In genomic region chr12:46770501-46771183, GRCh38 we compare ENCODE assay signal across 12 cellular contexts. TPM values are rescaled to one million over a fixed set of nuclear protein-coding genes. Genes with fewer than 3 reads are reported as not detected.
DNase-seq lines count a peak whose midpoint lies in the region; ATAC-seq, FAIRE-seq and TF ChIP-seq lines count a peak whose summit lies in the region.
"Had no signal": no experiment of that assay in that cellular context is flagged by ENCODE, and none has a peak within 500 bp of the region (broad histone marks: within the 10 kb centered on the region; RNA-seq: fewer than 3 reads in every experiment).

No MANE protein-coding gene starts in this region.

- no peak overlapping the region for H3K9ac ChIP-seq in H1 (replicated peaks in 1 of 4; ENCODE audit: extremely low read depth in 1 of 4, low read depth in 3 of 4, low read length in 3 of 4)
- no peak overlapping the region for H3K9ac ChIP-seq in mesendoderm (ENCODE audit: low read length)

- POLR2A ChIA-PET in H1 (lab: Charles Lee; ENCODE audit: partially characterized antibody): no interaction called here

- no peaks in the 10 kb centered on the region for H4K20me1 ChIP-seq in H1 (replicated peaks in 1 of 2; ENCODE audit: control insufficient read depth in 1 of 2, insufficient read depth in 2 of 2, low read length in 2 of 2)

- DNase-seq in LHCN-M2 (ENCODE audit: low read depth) (peak; percentile 92), H1 (ENCODE audit: low read depth in 1 of 2, low spot score in 2 of 2) (no peak), mesendoderm (peak; percentile 14), NCI-H1048 (lab: John Stamatoyannopoulos, UW) (no peak), NCI-H2227 (lab: John Stamatoyannopoulos, UW; ENCODE audit: unreplicated experiment) (no peak)
- no peak for DNase-seq in central memory CD4-positive, alpha-beta T cell
- DNase-seq: NCI-H526, nucleus accumbens had no signal

- CTCF ChIA-PET in H1 (lab: Charles Lee; ENCODE audit: partially characterized antibody): interaction anchor here (0.6 to 3.2 kb wide), 4 partner anchors 36 to 429 kb away, joined by 3 to 11 read pairs (median 4); no protein-coding TSS in a partner anchor

- H4K5ac ChIP-seq in H1 (ENCODE audit: insufficient read length, low read depth, low read length) (no peak overlapping the region), mesendoderm (ENCODE audit: low read length) (no peak overlapping the region)

- H3K4me1 ChIP-seq in ACC112 (ENCODE audit: control insufficient read depth, insufficient read depth, low read length, unreplicated experiment) (peaks cover 55% of the 10 kb centered on the region), H1 (replicated peaks in 1 of 4; ENCODE audit: control insufficient read depth in 3 of 4, insufficient read depth in 4 of 4, low read length in 3 of 4) (peaks cover 0 to 12% (median 3%) of the 10 kb centered on the region in 4 experiments; a peak in 4 of 7 replicates), mesendoderm (ENCODE audit: control insufficient read depth, low read depth, low read length) (no peaks in the 10 kb centered on the region)
- H3K4me1 ChIP-seq: vagina had no signal

- no peak overlapping the region for H2BK15ac ChIP-seq in H1 (ENCODE audit: low read length)
- H2BK15ac ChIP-seq in mesendoderm (replicated peaks; ENCODE audit: low read depth): no peak overlapping the region

- H3K4ac ChIP-seq in H1 (replicated peaks; ENCODE audit: insufficient read length, low read depth, low read length) (no peak overlapping the region), mesendoderm (ENCODE audit: low read depth, low read length) (no peak overlapping the region)

- no peak for TF ChIP-seq EP300 in H1 (IDR thresholded peaks at IDR 0.05; ENCODE audit: borderline replicate concordance in 1 of 2, low read depth in 2 of 2, low read length in 2 of 2)

- H3K4me2 ChIP-seq in H1 (ENCODE audit: insufficient read depth in 1 of 2, low read depth in 2 of 2, low read length in 2 of 2) (0 out of 4 replicates have a peak overlapping the region, but pooled peaks of 1 of the 2 experiments have one; percentile 33), mesendoderm (ENCODE audit: low read length) (no peak overlapping the region)

- no peaks in the 10 kb centered on the region for H3K9me3 ChIP-seq in H1 (ENCODE audit: insufficient read depth in 2 of 2, low read depth in 1 of 2, low read length in 1 of 2)
- H3K9me3 ChIP-seq: vagina had no signal

- H3K23ac ChIP-seq in H1 (ENCODE audit: insufficient read length): no peak overlapping the region
- H3K23ac ChIP-seq in mesendoderm (ENCODE audit: low read length): no peak overlapping the region

- no peak for TF ChIP-seq POLR2A in H1 (IDR thresholded peaks at IDR 0.05; ENCODE audit: control extremely low read depth in 1 of 2, low read depth in 2 of 2, low read length in 2 of 2)

- peak overlapping the region; percentile 23 for H3K4me3 ChIP-seq in ACC112 (ENCODE audit: low read depth, low read length)
- no peak overlapping the region; a peak in 1 of 8 replicates for H3K4me3 ChIP-seq in H1 (ENCODE audit: extremely low read depth in 1 of 4, insufficient read depth in 2 of 4, low read depth in 3 of 4, low read length in 4 of 4)
- H3K4me3 ChIP-seq in mesendoderm (ENCODE audit: low read length): no peak overlapping the region
- H3K4me3 ChIP-seq: K562, vagina had no signal

- no peak for ATAC-seq in GM18511 (IDR thresholded peaks at IDR 0.05; ENCODE audit: unreplicated experiment)
- ATAC-seq: K562 had no signal

- H2AK5ac ChIP-seq in H1 (ENCODE audit: low read depth, low read length): no peak overlapping the region
- H2AK5ac ChIP-seq in mesendoderm (ENCODE audit: low read length): no peak overlapping the region

- no peak overlapping the region for H3K56ac ChIP-seq in H1 (replicated peaks; ENCODE audit: insufficient read length, low read depth, low read length)
- no peak overlapping the region for H3K56ac ChIP-seq in mesendoderm (ENCODE audit: low read length)

- H3K79me1 ChIP-seq in H1 (ENCODE audit: low read depth, low read length) (no peaks in the 10 kb centered on the region), mesendoderm (ENCODE audit: low read length) (no peaks in the 10 kb centered on the region)

- no peak for TF ChIP-seq RAD21 in H1 (IDR thresholded peaks at IDR 0.05 in 1 of 2, conservative IDR thresholded peaks at IDR 0.05 in 1 of 2; ENCODE audit: low read depth in 2 of 2, low read length in 2 of 2)

- H3K23me2 ChIP-seq in H1 (ENCODE audit: low read depth, low read length): no peaks in the 10 kb centered on the region

- no peak overlapping the region for H2BK20ac ChIP-seq in H1 (ENCODE audit: low read length)

- no peak overlapping the region for H4K91ac ChIP-seq in H1 (replicated peaks; ENCODE audit: insufficient read length, low read length)

- 83% methylated on average over 3 of the region's 3 CpGs; no CpG with 5 or more reads in 1 of the 2 experiments for WGBS in H1 (ENCODE audit: extremely low coverage in 1 of 2, insufficient coverage in 1 of 2, insufficient read length in 1 of 2, insufficient replicate concordance in 2 of 2, low coverage in 1 of 2, low lambda C conversion rate in 2 of 2, missing lambda C conversion rate in 1 of 2), 2 experiments
- no CpG with 5 or more reads among the region's 3 CpGs for WGBS in mesendoderm (ENCODE audit: extremely low coverage, insufficient coverage, low lambda C conversion rate)

- H3K18ac ChIP-seq in H1 (ENCODE audit: extremely low read depth, low read length) (no peak overlapping the region), mesendoderm (ENCODE audit: low read length) (no peak overlapping the region)

- no peak overlapping the region for H2BK12ac ChIP-seq in H1 (ENCODE audit: low read depth, low read length)

- FAIRE-seq in H1 (lab: Jason Lieb, UNC): peak; percentile 28

- H2BK5ac ChIP-seq in H1 (ENCODE audit: low read depth, low read length): no peak overlapping the region
- H2BK5ac ChIP-seq in mesendoderm (ENCODE audit: low read length): no peak overlapping the region

- no peak overlapping the region for H4K8ac ChIP-seq in H1 (ENCODE audit: extremely low read depth, insufficient read depth, low read length)
- no peak overlapping the region for H4K8ac ChIP-seq in mesendoderm (ENCODE audit: low read depth, low read length)

- no peak overlapping the region for H3K14ac ChIP-seq in H1 (ENCODE audit: insufficient read length)

- no peaks in the 10 kb centered on the region for H3K36me3 ChIP-seq in ACC112 (ENCODE audit: insufficient read depth, low read length)
- no peaks in the 10 kb centered on the region for H3K36me3 ChIP-seq in H1 (ENCODE audit: control insufficient read depth in 2 of 4, insufficient read depth in 4 of 4, low read length in 3 of 4)
- H3K36me3 ChIP-seq in mesendoderm (ENCODE audit: control insufficient read depth, insufficient read depth, low read length): no peaks in the 10 kb centered on the region
- H3K36me3 ChIP-seq: vagina had no signal

- TF ChIP-seq CTCF in H1 (IDR thresholded peaks at IDR 0.05; ENCODE audit: control extremely low read depth in 1 of 3, insufficient read depth in 1 of 3, low read depth in 1 of 3, low read length in 3 of 3): no peak

- H3K79me2 ChIP-seq in ACC112 (ENCODE audit: control insufficient read depth, insufficient read depth, low read length, unreplicated experiment) (no peaks in the 10 kb centered on the region), H1 (ENCODE audit: control insufficient read depth in 1 of 2, insufficient read depth in 2 of 2, low read length in 2 of 2) (no peaks in the 10 kb centered on the region), mesendoderm (ENCODE audit: control insufficient read depth, insufficient read depth, low read length) (no peaks in the 10 kb centered on the region)

- H3K27me3 ChIP-seq in ACC112 (ENCODE audit: insufficient read depth, low read length) (no peaks in the 10 kb centered on the region), H1 (replicated peaks in 1 of 4; ENCODE audit: control insufficient read depth in 3 of 4, extremely low read depth in 1 of 4, insufficient read depth in 3 of 4, low read length in 3 of 4) (no peaks in the 10 kb centered on the region), mesendoderm (ENCODE audit: insufficient read depth, low read length, poor library complexity) (no peaks in the 10 kb centered on the region)
- H3K27me3 ChIP-seq: vagina had no signal

- peak overlapping the region; percentile 65 for H2AFZ ChIP-seq in ACC112 (ENCODE audit: low read length, unreplicated experiment)
- H2AFZ ChIP-seq in H1 (ENCODE audit: low read length): no peak overlapping the region

- peak overlapping the region; percentile 34 for H3K27ac ChIP-seq in ACC112 (ENCODE audit: low read depth, low read length)
- H3K27ac ChIP-seq in H1 (ENCODE audit: low read depth, low read length): no peak overlapping the region
- H3K27ac ChIP-seq in mesendoderm (ENCODE audit: low read depth, low read length): no peak overlapping the region
- H3K27ac ChIP-seq: vagina had no signal

- H2BK120ac ChIP-seq in H1 (replicated peaks; ENCODE audit: low read depth, low read length) (no peak overlapping the region), mesendoderm (ENCODE audit: low read depth, low read length) (no peak overlapping the region)

TF ChIP-seq in H1, 55 proteins besides CTCF, POLR2A, EP300 and RAD21 (continues in another document):
- TF ChIP-seq MAX (IDR thresholded peaks at IDR 0.05): no peak
- TF ChIP-seq HDAC2 (IDR thresholded peaks at IDR 0.05; ENCODE audit: borderline replicate concordance in 1 of 2, low read depth in 2 of 2, low read length in 2 of 2): no peak
- no peak for TF ChIP-seq SIX5 (IDR thresholded peaks at IDR 0.05; ENCODE audit: low read depth, low read length)
- no peak for TF ChIP-seq TAF1 (IDR thresholded peaks at IDR 0.05; ENCODE audit: low read depth, low read length)
- no peak for TF ChIP-seq GTF2F1 (IDR thresholded peaks at IDR 0.05; ENCODE audit: borderline replicate concordance, low read depth, low read length)
- no peak for TF ChIP-seq BACH1 (IDR thresholded peaks at IDR 0.05; ENCODE audit: low read length)
- no peak for TF ChIP-seq MAFK (IDR thresholded peaks at IDR 0.05; ENCODE audit: low read depth, low read length)
- TF ChIP-seq KDM4A (IDR thresholded peaks at IDR 0.05; ENCODE audit: low read depth, low read length, severe bottlenecking): no peak

RNA-seq across cellular contexts. Expression of gene SLC38A4, which starts 55.2 kb away (rescaled TPM):
- 23.6 and 26.5 TPM in 2 replicates for total RNA-seq in LHCN-M2 (2014; rRNA removed)
- 15.1 TPM for polyA plus RNA-seq in LHCN-M2 (2012)
- 15.4 and 15.5 TPM in 2 replicates for total RNA-seq in H1 (2021; fragmentation: NEBNext Ultra II Directional; extraction: Animal tissue kit (Norgen Biotek cat#: 25700))
- polyA plus RNA-seq in H1 (2011; rRNA removed): 4.4 and 6.7 TPM in 2 replicates
- 11.1 TPM for polyA plus RNA-seq in H1 (2011; cell fraction: cytosol; rRNA removed)
- 7.8 TPM for polyA plus RNA-seq in H1 (2011; cell fraction: nucleus; rRNA removed)
- 5.8 to 11.8 TPM (median 9.1 TPM) in 4 replicates for polyA plus RNA-seq in H1 (2012, experiment 1 of 2)
- polyA plus RNA-seq in H1 (2012, experiment 2 of 2): 0.50 TPM
- polyA plus RNA-seq in H1 (2013, experiment 1 of 2): 21.6 TPM
- polyA plus RNA-seq in H1 (2013, experiment 2 of 2): 20.7 TPM
- 15.7 and 17.3 TPM in 2 replicates for polyA minus RNA-seq in H1 (2011; rRNA and poly(A)+ RNA removed)
- polyA minus RNA-seq in H1 (2011; cell fraction: cytosol; rRNA and poly(A)+ RNA removed): 7.0 TPM
- polyA minus RNA-seq in H1 (2011; cell fraction: nucleus; rRNA and poly(A)+ RNA removed): 5.8 TPM
- 4.5 TPM for polyA plus RNA-seq in mesendoderm (2013, experiment 1 of 2)
- polyA plus RNA-seq in mesendoderm (2013, experiment 2 of 2): 4.3 TPM
- total RNA-seq: vagina had no signal
- polyA plus RNA-seq: K562 had no signal

Comparison
In these comparisons a context has a peak if more than half of its experiments do, and no peak if none do; other contexts are left out.
1. DNase-seq: peak in LHCN-M2 (single experiment) and mesendoderm (single experiment); none in H1 (0 of 2), NCI-H1048 (single experiment), central memory CD4-positive, alpha-beta T cell (single experiment) and NCI-H2227 (single experiment).